Comparison of ENCODE assay signal across 12 cellular contexts in genomic region chr7:30116771-30117170, GRCh38. TPM values are rescaled to one million over a fixed set of nuclear protein-coding genes. Genes with fewer than 3 reads are reported as not detected.
A peak's percentile ranks its signal among the peaks of the same experiment; 100 is the strongest.
DNase-seq lines count a peak whose midpoint lies in the region; ATAC-seq and TF ChIP-seq lines count a peak whose summit lies in the region.
"Had no signal": no experiment of that assay in that cellular context is flagged by ENCODE, and none has a peak within 500 bp of the region (broad histone marks: within the 10 kb centered on the region; RNA-seq: fewer than 3 reads in every experiment).

No MANE protein-coding gene starts in this region.

- H3K23me2 ChIP-seq in H9 (ENCODE audit: insufficient read length, low read depth, low read length, poor library complexity, severe bottlenecking): no peaks in the 10 kb centered on the region

- no peak overlapping the region for H3T11ph ChIP-seq in H9 (ENCODE audit: low read length)

- ATAC-seq in GM21526 (IDR thresholded peaks at IDR 0.05; ENCODE audit: low FRiP score, unreplicated experiment): no peak

- H3K27me3 ChIP-seq in H9 (ENCODE audit: insufficient read depth, low read length) (no peaks in the 10 kb centered on the region), endodermal cell (ENCODE audit: control insufficient read depth, insufficient read depth, low read length, poor library complexity, severe bottlenecking) (no peaks in the 10 kb centered on the region), mesendoderm (ENCODE audit: insufficient read depth, low read length, poor library complexity) (no peaks in the 10 kb centered on the region), tibial artery (no peaks in the 10 kb centered on the region)

- H3K36me3 ChIP-seq in endodermal cell (ENCODE audit: control insufficient read depth, insufficient read depth, low read length) (no peaks in the 10 kb centered on the region), mesendoderm (ENCODE audit: control insufficient read depth, insufficient read depth, low read length) (no peaks in the 10 kb centered on the region), tibial artery (no peaks in the 10 kb centered on the region)

- H3K27ac Mint-ChIP-seq in H9: peak overlapping the region in 2 of 3 experiments; percentile 24 to 58; a peak in 2 of 7 replicates
- H3K27ac Mint-ChIP-seq in endodermal cell: no peak overlapping the region

- no peak overlapping the region for H2BK15ac ChIP-seq in H9 (ENCODE audit: low read depth, low read length)
- H2BK15ac ChIP-seq in mesendoderm (replicated peaks; ENCODE audit: low read depth): no peak overlapping the region

- no peak overlapping the region for H3K4me2 ChIP-seq in H9 (ENCODE audit: insufficient read depth, insufficient read length, low read length)
- no peak overlapping the region for H3K4me2 ChIP-seq in mesendoderm (ENCODE audit: low read length)

- H4K20me1 ChIP-seq in H9 (ENCODE audit: control insufficient read depth, insufficient read depth, insufficient read length): no peaks in the 10 kb centered on the region

- H3K79me2 ChIP-seq in H9 (ENCODE audit: insufficient read depth, low read length) (no peaks in the 10 kb centered on the region), mesendoderm (ENCODE audit: control insufficient read depth, insufficient read depth, low read length) (no peaks in the 10 kb centered on the region)
- H3K79me2 ChIP-seq: parathyroid adenoma had no signal

- H3K4me3 Mint-ChIP-seq in H9 (no peak overlapping the region), endodermal cell (no peak overlapping the region)

- H3K4ac ChIP-seq in H9 (ENCODE audit: low read depth, low read length) (no peak overlapping the region), mesendoderm (ENCODE audit: low read depth, low read length) (no peak overlapping the region)

- H2AK5ac ChIP-seq in H9 (ENCODE audit: insufficient read length, low read length) (no peak overlapping the region), mesendoderm (ENCODE audit: low read length) (no peak overlapping the region)

- no peaks in the 10 kb centered on the region; the same call in 1 of the 2 replicates for H3K27me3 Mint-ChIP-seq in H9 (ENCODE audit: low read depth)
- H3K27me3 Mint-ChIP-seq in endodermal cell (ENCODE audit: insufficient read depth): peaks cover 3% of the 10 kb centered on the region

- H3K27ac ChIP-seq in H9 (ENCODE audit: insufficient read length, low read depth, low read length): peak overlapping the region; percentile 9
- no peak overlapping the region for H3K27ac ChIP-seq in endodermal cell (ENCODE audit: low read depth, low read length)
- no peak overlapping the region for H3K27ac ChIP-seq in mesendoderm (ENCODE audit: low read depth, low read length)
- H3K27ac ChIP-seq in tibial artery: peak overlapping the region; percentile 42 to 62
- H3K27ac ChIP-seq: parathyroid adenoma had no signal

- no peak for DNase-seq in H9
- peak; percentile 71 for DNase-seq in endodermal cell
- peak; percentile 62 for DNase-seq in mesendoderm
- peak; percentile 40 to 81 for DNase-seq in tibial artery
- no peak for DNase-seq in 8988T
- no peak for DNase-seq in NCI-H128 (lab: John Stamatoyannopoulos, UW; ENCODE audit: unreplicated experiment)
- no peak for DNase-seq in OCI-M1 (lab: John Stamatoyannopoulos, UW)
- DNase-seq: activated naive CD4-positive, alpha-beta T cell treated with Interleukin-2 at 50 U/mL for 16 hours; NCI-H526 treated with DMSO at 0.1 percent for 48 hours; T1000 had no signal

- TF ChIP-seq CTCF in H9 (conservative IDR thresholded peaks at IDR 0.05): no peak
- no peak for TF ChIP-seq CTCF in endodermal cell (conservative IDR thresholded peaks at IDR 0.05)
- no peak for TF ChIP-seq CTCF in tibial artery (IDR thresholded peaks at IDR 0.05)

- H3K9me3 ChIP-seq in H9 (ENCODE audit: control insufficient read depth, low read depth, low read length) (no peaks in the 10 kb centered on the region), endodermal cell (ENCODE audit: control insufficient read depth, low read length) (peaks cover 31% of the 10 kb centered on the region), tibial artery (peaks cover 0 to 14% (median 7%) of the 10 kb centered on the region in 3 donors)

- WGBS in H9 (ENCODE audit: extremely low coverage, insufficient read length, low lambda C conversion rate): no CpG with 5 or more reads among the region's 6 CpGs
- WGBS in endodermal cell (ENCODE audit: insufficient coverage in 1 of 2, insufficient read length in 1 of 2), 2 experiments: 69 to 88% methylated on average over 6 of the region's 6 CpGs
- no CpG with 5 or more reads among the region's 6 CpGs for WGBS in mesendoderm (ENCODE audit: extremely low coverage, insufficient coverage, low lambda C conversion rate)

- H2BK20ac ChIP-seq in H9 (ENCODE audit: low read depth, low read length, poor library complexity, severe bottlenecking): no peak overlapping the region

- H3K9ac ChIP-seq in H9 (ENCODE audit: extremely low read depth, insufficient read length, low read length) (no peak overlapping the region), endodermal cell (ENCODE audit: extremely low read depth, low read length, poor library complexity, severe bottlenecking) (no peak overlapping the region), mesendoderm (ENCODE audit: low read length) (no peak overlapping the region)
- H3K9ac ChIP-seq: parathyroid adenoma had no signal

- H4K5ac ChIP-seq in H9 (ENCODE audit: insufficient read length, low read depth, low read length) (no peak overlapping the region), mesendoderm (ENCODE audit: low read length) (no peak overlapping the region)

- intact Hi-C loops in tibial artery (cut with DNase I; ENCODE audit: low total_unique reads): no loop called here

- H3K14ac ChIP-seq in H9 (ENCODE audit: insufficient read depth, low read length): no peak overlapping the region

- H3K23ac ChIP-seq in H9 (ENCODE audit: insufficient read length, low read depth, low read length) (no peak overlapping the region), mesendoderm (ENCODE audit: low read length) (no peak overlapping the region)

- no peak overlapping the region for H3K18ac ChIP-seq in H9 (ENCODE audit: insufficient read length, low read depth, low read length)
- H3K18ac ChIP-seq in mesendoderm (ENCODE audit: low read length): no peak overlapping the region

- no peak overlapping the region for H2BK12ac ChIP-seq in H9 (ENCODE audit: insufficient read length, low read depth, low read length)

- no peak overlapping the region for H3K4me3 ChIP-seq in endodermal cell (ENCODE audit: low read length)
- H3K4me3 ChIP-seq in mesendoderm (ENCODE audit: low read length): no peak overlapping the region
- H3K4me3 ChIP-seq in tibial artery: no peak overlapping the region

- H2BK120ac ChIP-seq in H9 (ENCODE audit: low read depth, low read length, poor library complexity, severe bottlenecking): no peak overlapping the region
- H2BK120ac ChIP-seq in mesendoderm (ENCODE audit: low read depth, low read length): no peak overlapping the region

- H3K4me1 ChIP-seq in H9 (ENCODE audit: insufficient read depth, low read length) (no peaks in the 10 kb centered on the region), endodermal cell (ENCODE audit: control insufficient read depth, insufficient read depth, low read length) (peaks cover 7% of the 10 kb centered on the region), mesendoderm (ENCODE audit: control insufficient read depth, low read depth, low read length) (no peaks in the 10 kb centered on the region), tibial artery (peaks cover 0 to 17% (median 12%) of the 10 kb centered on the region in 4 donors)
- H3K4me1 ChIP-seq: parathyroid adenoma had no signal

- H3K56ac ChIP-seq in H9 (ENCODE audit: insufficient read length, low read depth, low read length) (no peak overlapping the region), mesendoderm (ENCODE audit: low read length) (no peak overlapping the region)

- H3K79me1 ChIP-seq in H9 (ENCODE audit: insufficient read depth, low read depth, low read length, poor library complexity, severe bottlenecking) (no peaks in the 10 kb centered on the region), mesendoderm (ENCODE audit: low read length) (no peaks in the 10 kb centered on the region)

- H3K4me1 Mint-ChIP-seq in H9: no peaks in the 10 kb centered on the region
- peaks cover 17% of the 10 kb centered on the region for H3K4me1 Mint-ChIP-seq in endodermal cell

- H4K91ac ChIP-seq in H9 (ENCODE audit: insufficient read length, low read depth, low read length): no peak overlapping the region

- H4K8ac ChIP-seq in H9 (replicated peaks; ENCODE audit: insufficient read length, low read depth, low read length) (no peak overlapping the region), mesendoderm (ENCODE audit: low read depth, low read length) (no peak overlapping the region)

- H2BK5ac ChIP-seq in H9 (ENCODE audit: insufficient read length, low read length): no peak overlapping the region
- no peak overlapping the region for H2BK5ac ChIP-seq in mesendoderm (ENCODE audit: low read length)

- peaks cover 7 to 22% (median 9%) of the 10 kb centered on the region in 3 experiments for H3K36me3 Mint-ChIP-seq in H9 (ENCODE audit: insufficient read depth in 1 of 3, low read depth in 3 of 3)
- peaks cover 14% of the 10 kb centered on the region for H3K36me3 Mint-ChIP-seq in endodermal cell (ENCODE audit: low read depth)

- H2AFZ ChIP-seq in H9 (ENCODE audit: low read length): no peak overlapping the region
- H2AFZ ChIP-seq: parathyroid adenoma had no signal

- H3K9me3 Mint-ChIP-seq in H9 (peaks cover 17 to 18% of the 10 kb centered on the region in 2 experiments), endodermal cell (peaks cover 27% of the 10 kb centered on the region)

RNA-seq across cellular contexts. Expression of gene MTURN, which starts 18.0 kb away (rescaled TPM):
- total RNA-seq in H9 (2021): 3.4 and 5.5 TPM in 2 replicates
- 10 to 100 TPM; 11.2 to 12.1 TPM for total RNA-seq in endodermal cell
- 11.9 TPM for polyA plus RNA-seq in endodermal cell (2013, experiment 1 of 2)
- polyA plus RNA-seq in endodermal cell (2013, experiment 2 of 2): 10.0 TPM
- polyA plus RNA-seq in mesendoderm (2013, experiment 1 of 2): 1.6 TPM
- 1.5 TPM for polyA plus RNA-seq in mesendoderm (2013, experiment 2 of 2)

Comparison
In these comparisons a context has a peak if more than half of its experiments do, and no peak if none do; other contexts are left out.
1. DNase-seq: peak in endodermal cell (single experiment), mesendoderm (single experiment) and tibial artery (2 of 2); none in H9 (single experiment), 8988T (single experiment), NCI-H128 (single experiment) and OCI-M1 (single experiment).
2. H3K27ac ChIP-seq: peak in H9 (single experiment) and tibial artery (2 of 2); none in endodermal cell (single experiment) and mesendoderm (single experiment).